1 cellular context compared by ENCODE assay signal in the genomic region with DNA sequence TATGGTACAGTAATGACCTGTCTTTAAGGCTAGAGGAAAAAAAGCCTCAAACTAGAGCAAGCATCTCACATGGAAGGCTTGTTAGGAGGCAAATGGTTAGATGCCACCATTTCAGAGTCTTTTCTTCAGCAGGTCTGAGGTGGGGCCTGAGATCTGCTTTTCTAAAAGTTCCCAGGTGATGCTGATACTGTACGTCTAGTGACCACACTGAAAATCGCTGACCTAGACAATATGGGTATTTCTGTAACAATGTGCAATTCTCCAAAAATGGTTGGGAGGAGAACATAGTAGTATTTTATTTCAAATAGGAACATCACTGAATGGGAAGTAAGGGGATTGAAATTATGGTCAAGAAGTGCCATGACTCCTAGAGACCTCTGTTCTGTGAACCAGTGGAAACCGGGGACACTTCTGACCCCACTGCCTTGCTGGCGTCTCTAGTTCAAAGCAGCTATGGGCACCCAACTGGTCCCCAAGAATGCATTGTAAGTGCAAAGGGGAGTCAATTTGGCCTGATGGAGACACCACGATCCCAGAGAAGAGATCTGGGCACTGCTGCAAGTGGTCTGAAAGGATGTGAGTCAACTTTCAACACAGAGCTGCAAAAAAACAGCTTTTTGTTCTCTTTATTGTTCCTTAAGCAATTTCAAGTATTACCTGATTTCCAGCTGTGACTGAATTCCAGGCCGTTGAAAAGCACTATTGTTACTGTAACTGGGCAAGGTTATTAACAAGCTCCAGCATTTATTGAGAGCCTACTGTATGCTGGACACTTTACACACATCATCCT.
TF ChIP-seq lines count a peak whose summit lies in the region.

No MANE protein-coding gene starts in this region.

TF ChIP-seq in A549, 52 proteins besides CTCF, POLR2A, EP300 and RAD21:
- TF ChIP-seq RFX5 (IDR thresholded peaks at IDR 0.05) (no peak), MAFK (IDR thresholded peaks at IDR 0.05; ENCODE audit: partially characterized antibody) (peak; percentile 97), MYC (IDR thresholded peaks at IDR 0.05; ENCODE audit: borderline replicate concordance, low read length) (no peak)
